Comparison of ENCODE assay signal across 8 cellular contexts in genomic region chr22:26589845-26590524, GRCh38. TPM values are rescaled to one million over a fixed set of nuclear protein-coding genes. Genes with fewer than 3 reads are reported as not detected.
DNase-seq lines count a peak whose midpoint lies in the region; ATAC-seq lines count a peak whose summit lies in the region.

TPST2 (minus strand) TSS chr22:26590132; CDS start chr22:26541630, 48,502 bp downstream.

- H3K27me3 Mint-ChIP-seq in activated CD8-positive, alpha-beta T cell treated with anti-CD3 and anti-CD28 coated beads, Interleukin-2, amount 10 ng/mL, durations not matched to agents 7 days and 5 days (ENCODE audit: low read depth): no peaks in the 10 kb centered on the region

- POLR2A ChIA-PET in activated CD8-positive, alpha-beta T cell treated with anti-CD3 and anti-CD28 coated beads, Interleukin-2, amount 10 ng/mL, durations not matched to agents 7 days and 5 days (lab: Charles Lee): interaction anchor here (0.7 to 2.5 kb wide), 4 partner anchors 11 to 106 kb away, joined by 3 to 8 read pairs (median 4); partner anchors contain the start of genes HPS4 and SRRD

- ATAC-seq in HG03066 (IDR thresholded peaks at IDR 0.05; ENCODE audit: low read depth, unreplicated experiment): peak; percentile 46
- ATAC-seq in activated CD8-positive, alpha-beta T cell treated with anti-CD3 and anti-CD28 coated beads, Interleukin-2, amount 10 ng/mL, durations not matched to agents 7 days and 5 days: peak; percentile 74

- H3K4me1 Mint-ChIP-seq in activated CD8-positive, alpha-beta T cell treated with anti-CD3 and anti-CD28 coated beads, Interleukin-2, amount 10 ng/mL, durations not matched to agents 7 days and 5 days (ENCODE audit: low read depth): peaks cover 83% of the 10 kb centered on the region

- peaks cover 24% of the 10 kb centered on the region for H3K36me3 Mint-ChIP-seq in activated CD8-positive, alpha-beta T cell treated with anti-CD3 and anti-CD28 coated beads, Interleukin-2, amount 10 ng/mL, durations not matched to agents 7 days and 5 days (ENCODE audit: low read depth)

- peak within 1 kb of the TSS; percentile 90 for H3K4me3 Mint-ChIP-seq in activated CD8-positive, alpha-beta T cell treated with anti-CD3 and anti-CD28 coated beads, Interleukin-2, amount 10 ng/mL, durations not matched to agents 7 days and 5 days

- no peaks in the 10 kb centered on the region for H3K9me3 Mint-ChIP-seq in activated CD8-positive, alpha-beta T cell treated with anti-CD3 and anti-CD28 coated beads, Interleukin-2, amount 10 ng/mL, durations not matched to agents 7 days and 5 days (ENCODE audit: insufficient read depth)

- peak; percentile 61 for DNase-seq in SIG-M5 treated with dmso at 0.1 percent for 504 hours (lab: John Stamatoyannopoulos, UW; ENCODE audit: unreplicated experiment)
- DNase-seq in SIG-M5 (lab: John Stamatoyannopoulos, UW): no peak
- DNase-seq in NCI-H69 (lab: John Stamatoyannopoulos, UW): peak; percentile 92
- DNase-seq in activated CD8-positive, alpha-beta T cell treated with anti-CD3 and anti-CD28 coated beads, Interleukin-2, amount 10 ng/mL, durations not matched to agents 7 days and 5 days: peak; percentile 77
- peak; percentile 78 for DNase-seq in effector CD8-positive, alpha-beta T cell (lab: John Stamatoyannopoulos, UW)
- peak; percentile 82 for DNase-seq in medulla oblongata (ENCODE audit: extremely low spot score)
- DNase-seq in stimulated activated CD4-positive, alpha-beta T cell treated with anti-CD3 and anti-CD28 coated beads, TNF-alpha, amount 100 ng/mL, for 4 hours (ENCODE audit: low read depth in 3 of 3): peak; percentile 62 to 71 (median 66)

- CTCF ChIA-PET in activated CD8-positive, alpha-beta T cell treated with anti-CD3 and anti-CD28 coated beads, Interleukin-2, amount 10 ng/mL, durations not matched to agents 7 days and 5 days (lab: Charles Lee): no interaction called here

- peak within 1 kb of the TSS; percentile 90 for H3K27ac Mint-ChIP-seq in activated CD8-positive, alpha-beta T cell treated with anti-CD3 and anti-CD28 coated beads, Interleukin-2, amount 10 ng/mL, durations not matched to agents 7 days and 5 days

RNA-seq across cellular contexts. Expression of gene TPST2, which starts in this region (rescaled TPM):
- 10 to 100 TPM; 62.8 to 68.9 TPM for total RNA-seq in activated CD8-positive, alpha-beta T cell treated with anti-CD3 and anti-CD28 coated beads, Interleukin-2, amount 10 ng/mL, durations not matched to agents 7 days and 5 days
